Comparison of ENCODE assay signal across 16 cellular contexts in the genomic region with DNA sequence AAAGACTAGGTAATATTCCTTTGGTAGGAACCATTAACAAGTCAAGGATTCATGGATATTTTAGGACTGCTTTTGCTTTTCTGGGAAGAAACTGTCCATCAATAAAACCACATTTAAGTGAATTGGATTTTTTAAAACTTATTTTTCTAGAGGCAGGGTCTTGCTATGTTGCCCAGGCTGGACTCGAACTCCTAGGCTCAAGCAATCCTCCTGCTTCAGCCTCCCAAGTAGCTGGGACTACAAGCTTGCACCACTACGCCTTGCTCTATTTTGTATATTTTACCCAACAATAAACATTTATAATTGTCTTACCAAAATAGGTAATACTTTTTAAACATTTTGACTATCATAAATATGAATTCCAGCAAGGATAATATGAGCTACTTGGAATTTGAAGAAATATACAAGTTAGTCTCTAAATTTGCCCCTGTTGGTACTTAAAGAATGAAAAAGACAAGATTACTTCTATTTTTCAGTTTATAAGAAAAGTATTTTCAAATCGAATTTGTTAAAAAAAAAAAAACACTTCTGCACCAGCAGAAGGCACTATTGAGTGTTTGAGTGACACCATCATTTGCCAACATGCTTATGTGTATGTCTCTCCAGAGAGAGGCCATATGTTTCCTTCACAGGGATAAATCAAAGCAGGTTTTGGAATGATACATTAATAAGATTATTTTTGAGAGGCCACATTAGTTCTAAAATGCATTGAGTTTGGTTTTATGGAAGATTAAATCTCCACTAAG. TPM values are rescaled to one million over a fixed set of nuclear protein-coding genes. Genes with fewer than 3 reads are reported as not detected.
DNase-seq lines count a peak whose midpoint lies in the region; ATAC-seq and TF ChIP-seq lines count a peak whose summit lies in the region.
"Had no signal": no experiment of that assay in that cellular context is flagged by ENCODE, and none has a peak within 500 bp of the region (broad histone marks: within the 10 kb centered on the region; RNA-seq: fewer than 3 reads in every experiment).

No MANE protein-coding gene starts in this region.

- H3F3A ChIP-seq in SU-DHL-6 (ENCODE audit: insufficient read depth), result 0 out of 2 replicates have a peak, but pooled peaks cover 4% of the 10 kb centered on the region

- H3K4me3 Mint-ChIP-seq in activated T-cell treated with anti-CD3 and anti-CD28 coated beads, Interleukin-2, amount 50 U/mL, for 24 hours, result no peak overlapping the region
- H3K4me3 Mint-ChIP-seq: brain; mesothelial cell of epicardium; T-helper 1 cell treated with Interleukin-12 subunit alpha and Interleukin-12 subunit beta and Interleukin-4 antibody, amounts not matched to agents 30 μg/mL and 1 μg/mL, for 36 hours had no signal

- H3K9me3 ChIP-seq in SU-DHL-6 (ENCODE audit: insufficient read depth, low read length), result no peaks in the 10 kb centered on the region

- no peaks in the 10 kb centered on the region for H3K27me3 Mint-ChIP-seq in activated T-cell treated with anti-CD3 and anti-CD28 coated beads, Interleukin-2, amount 50 U/mL, for 24 hours
- H3K27me3 Mint-ChIP-seq: brain had no signal

- no peak for ATAC-seq in HG03135 (IDR thresholded peaks at IDR 0.05; ENCODE audit: unreplicated experiment)
- no peak for ATAC-seq in Right ventricle myocardium superior (ENCODE audit: poor library complexity)
- ATAC-seq: sciatic nerve had no signal

- no peak overlapping the region for H3K27ac ChIP-seq in SU-DHL-6 (ENCODE audit: low read depth, low read length)

- no peak for DNase-seq in GM06990 (ENCODE audit: extremely low read depth, insufficient read length)
- DNase-seq in iris pigment epithelial cell (ENCODE audit: low read depth), result peak; percentile 3
- no peak for DNase-seq in NK-92 (lab: John Stamatoyannopoulos, UW; ENCODE audit: unreplicated experiment)
- no peak for DNase-seq in activated T-cell treated with anti-CD3 and anti-CD28 coated beads, Interleukin-2, amount 50 U/mL, for 24 hours
- no peak for DNase-seq in Right ventricle myocardium superior
- DNase-seq: activated CD8-positive, alpha-beta memory T cell treated with anti-CD3 and anti-CD28 coated beads, Interleukin-2, amount 50 U/mL, for 4 hours; GDM1; head of caudate nucleus; NCI-H187 treated with DMSO at 0.1 percent for 48 hours had no signal

- intact Hi-C loops in Right ventricle myocardium superior (cut with DNase I), result no loop called here

- H3K27me3 ChIP-seq in GM06990 (replicated peaks; ENCODE audit: control insufficient read depth, insufficient read depth, low read length), result no peaks in the 10 kb centered on the region
- no peaks in the 10 kb centered on the region for H3K27me3 ChIP-seq in SU-DHL-6 (ENCODE audit: low read length)

- H3K9me2 ChIP-seq in SU-DHL-6 (replicated peaks; ENCODE audit: insufficient read depth, low read length), result no peaks in the 10 kb centered on the region

- no peak overlapping the region for H3K4me2 ChIP-seq in SU-DHL-6 (ENCODE audit: low read depth, low read length, poor library complexity, severe bottlenecking)

- peaks cover 40% of the 10 kb centered on the region for H3K36me3 Mint-ChIP-seq in activated T-cell treated with anti-CD3 and anti-CD28 coated beads, Interleukin-2, amount 50 U/mL, for 24 hours (ENCODE audit: low read depth)

- TF ChIP-seq EP300 in Ishikawa (IDR thresholded peaks at IDR 0.05; ENCODE audit: borderline replicate concordance), result no peak

- H4K20me1 ChIP-seq in SU-DHL-6 (ENCODE audit: low read depth, low read length), result no peaks in the 10 kb centered on the region

- H3K9me3 Mint-ChIP-seq in activated T-cell treated with anti-CD3 and anti-CD28 coated beads, Interleukin-2, amount 50 U/mL, for 24 hours, result no peaks in the 10 kb centered on the region
- H3K9me3 Mint-ChIP-seq: brain; mesothelial cell of epicardium; T-helper 1 cell treated with Interleukin-12 subunit alpha and Interleukin-12 subunit beta and Interleukin-4 antibody, amounts not matched to agents 30 μg/mL and 1 μg/mL, for 36 hours had no signal

- peak; percentile 17; the same call in 1 of the 2 replicates for TF ChIP-seq RAD21 in Ishikawa (IDR thresholded peaks at IDR 0.05; ENCODE audit: low read depth)

- TF ChIP-seq CTCF in GM06990 (IDR thresholded peaks at IDR 0.05; ENCODE audit: insufficient read depth, low read length, poor library complexity, severe bottlenecking) (peak; percentile 38), SU-DHL-6 (IDR thresholded peaks at IDR 0.05; ENCODE audit: insufficient read depth, low read length, poor library complexity, severe bottlenecking) (peak; percentile 17)

- H3K36me3 ChIP-seq in GM06990 (ENCODE audit: control insufficient read depth, insufficient read depth, low read length) (peaks cover 1% of the 10 kb centered on the region; the same call in 1 of the 2 replicates), SU-DHL-6 (ENCODE audit: low read length) (peaks cover 3% of the 10 kb centered on the region; the same call in 1 of the 2 replicates)

- no peaks in the 10 kb centered on the region for H3K4me1 Mint-ChIP-seq in activated T-cell treated with anti-CD3 and anti-CD28 coated beads, Interleukin-2, amount 50 U/mL, for 24 hours (ENCODE audit: low read depth)
- H3K4me1 Mint-ChIP-seq: brain had no signal

- H3K79me2 ChIP-seq in SU-DHL-6 (ENCODE audit: insufficient read depth, low read length), result no peaks in the 10 kb centered on the region

- no peak overlapping the region for H3K27ac Mint-ChIP-seq in activated T-cell treated with anti-CD3 and anti-CD28 coated beads, Interleukin-2, amount 50 U/mL, for 24 hours
- H3K27ac Mint-ChIP-seq: mesothelial cell of epicardium; T-helper 1 cell treated with Interleukin-12 subunit alpha and Interleukin-12 subunit beta and Interleukin-4 antibody, amounts not matched to agents 30 μg/mL and 1 μg/mL, for 36 hours had no signal

- H2AFZ ChIP-seq in SU-DHL-6 (ENCODE audit: low read depth, low read length, severe bottlenecking), result no peak overlapping the region

- no peak overlapping the region for H3K9ac ChIP-seq in SU-DHL-6 (ENCODE audit: low read length)

- no peak overlapping the region for H3K4me3 ChIP-seq in GM06990 (replicated peaks; ENCODE audit: low read depth, low read length)
- H3K4me3 ChIP-seq in SU-DHL-6 (ENCODE audit: insufficient read depth, low read length, poor library complexity, severe bottlenecking), result no peak overlapping the region

TF ChIP-seq in Ishikawa, 13 proteins besides CTCF, POLR2A, EP300 and RAD21:
- no peak for TF ChIP-seq ZBTB7A (IDR thresholded peaks at IDR 0.05; ENCODE audit: low read depth)
- no peak for TF ChIP-seq TAF1 (IDR thresholded peaks at IDR 0.05; ENCODE audit: low read depth)
- no peak for TF ChIP-seq REST (IDR thresholded peaks at IDR 0.05; ENCODE audit: low read depth)
- TF ChIP-seq TCF12 (IDR thresholded peaks at IDR 0.05; ENCODE audit: low read depth), result no peak
- no peak for TF ChIP-seq FOXM1 (IDR thresholded peaks at IDR 0.05; ENCODE audit: borderline replicate concordance, low read depth)
- TF ChIP-seq MAX (IDR thresholded peaks at IDR 0.05), result no peak
- no peak for TF ChIP-seq USF1 (IDR thresholded peaks at IDR 0.05)
- no peak for TF ChIP-seq YY1 (IDR thresholded peaks at IDR 0.05; ENCODE audit: low read depth)
- TF ChIP-seq CREB1 (IDR thresholded peaks at IDR 0.05; ENCODE audit: low read depth), result no peak
- TF ChIP-seq EGR1 (IDR thresholded peaks at IDR 0.05), result no peak
- TF ChIP-seq CEBPB (IDR thresholded peaks at IDR 0.05), result no peak
- no peak for TF ChIP-seq NFIC (IDR thresholded peaks at IDR 0.05)
- no peak for TF ChIP-seq TEAD4 (IDR thresholded peaks at IDR 0.05)

RNA-seq across cellular contexts. Expression of gene CARTPT, which starts 60.0 kb away (rescaled TPM):
- total RNA-seq in Right ventricle myocardium superior, result not detected
- total RNA-seq: mesothelial cell of epicardium, sciatic nerve had no signal
